ENCODE assay signal across 28 cellular contexts in the genomic region with DNA sequence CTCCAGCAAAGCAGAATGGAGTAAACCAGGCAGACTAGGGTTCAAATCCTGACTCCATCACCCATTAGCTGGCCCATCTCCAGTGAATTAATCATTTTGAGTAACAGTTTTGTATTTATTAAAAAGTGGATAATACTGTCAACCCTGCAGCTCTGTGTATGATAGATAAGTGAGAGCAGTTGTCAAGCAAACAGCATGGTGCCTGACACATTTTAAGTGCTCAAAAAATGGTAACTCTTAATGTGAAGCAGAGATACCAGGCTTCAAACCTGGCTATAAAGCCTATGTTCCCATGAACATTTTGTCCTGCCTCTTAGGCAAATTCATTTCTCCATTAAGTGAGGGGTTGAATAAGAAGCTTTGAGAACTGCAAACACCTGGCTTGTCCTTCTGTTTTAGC.
"Had no signal": no experiment of that assay in that cellular context is flagged by ENCODE, and none has a peak within 500 bp of the region (broad histone marks: within the 10 kb centered on the region; RNA-seq: fewer than 3 reads in every experiment).

No MANE protein-coding gene starts in this region.

- H3K9me3 ChIP-seq: adrenal gland, body of pancreas, breast epithelium had no signal

- H3K36me3 ChIP-seq: adrenal gland, brain microvascular endothelial cell, breast epithelium had no signal

- H3K27ac ChIP-seq: adrenal gland, body of pancreas, brain microvascular endothelial cell, breast epithelium, VCaP had no signal

- H3K27me3 ChIP-seq: adrenal gland, body of pancreas, brain microvascular endothelial cell, breast epithelium had no signal

- DNase-seq: activated B cell treated with CpG ODN at 0.5 μM for 24 hours; activated CD4-positive, alpha-beta memory T cell treated with anti-CD3 and anti-CD28 coated beads for 36 hours; activated CD4-positive, alpha-beta T cell treated with anti-CD3 and anti-CD28 coated beads for 4 hours; activated CD4-positive, alpha-beta T cell treated with anti-CD3 and anti-CD28 coated beads, Interleukin-2, amount 10 ng/mL, durations not matched to agents 24 days and 14 days; activated CD4-positive, alpha-beta T cell treated with anti-CD3 and anti-CD28 coated beads, Interleukin-2, amount 50 U/mL, for 1 hour; activated CD4-positive, alpha-beta T cell treated with anti-CD3 and anti-CD28 coated beads, Interleukin-2, amount 50 U/mL, for 4 hours; activated CD4-positive, CD25-positive, alpha-beta regulatory T cell treated with anti-CD3 and anti-CD28 coated beads, Interleukin-2, amount 50 U/mL, for 72 hours; activated CD8-positive, alpha-beta memory T cell treated with anti-CD3 and anti-CD28 coated beads, Interleukin-2, amount 50 U/mL, for 4 hours; activated CD8-positive, alpha-beta T cell treated with anti-CD3 and anti-CD28 coated beads for 36 hours; activated gamma-delta T cell; activated naive CD4-positive, alpha-beta T cell treated with anti-CD3 and anti-CD28 coated beads, Interleukin-2, amount 50 U/mL, for 16 hours; activated naive CD4-positive, alpha-beta T cell treated with Interleukin-2 at 50 U/mL for 16 hours; activated naive CD8-positive, alpha-beta T cell treated with anti-CD3 and anti-CD28 coated beads for 36 hours; activated T-cell treated with anti-CD3 and anti-CD28 coated beads for 4 hours; activated T-cell treated with anti-CD3 and anti-CD28 coated beads, Interleukin-2, amount 50 U/mL, for 1 hour; activated T-cell treated with anti-CD3 and anti-CD28 coated beads, Interleukin-2, amount 50 U/mL, for 4 hours; activated T-cell treated with anti-CD3 and anti-CD28 coated beads, Interleukin-2, amount 50 U/mL, for 72 hours; adrenal gland; amniotic stem cell; aorta; body of pancreas; brain microvascular endothelial cell; central memory CD4-positive, alpha-beta T cell; T-helper 1 cell; T-helper 2 cell; T-helper 9 cell had no signal

- H3K4me3 ChIP-seq: adrenal gland, body of pancreas, breast epithelium had no signal

- H3K4me1 ChIP-seq: adrenal gland, body of pancreas, breast epithelium had no signal
